ENCODE assay signal across 29 cellular contexts in genomic region chr1:248810000-248810726, GRCh38. TPM values are rescaled to one million over a fixed set of nuclear protein-coding genes. Genes with fewer than 3 reads are reported as not detected.
DNase-seq lines count a peak whose midpoint lies in the region; ATAC-seq, FAIRE-seq and TF ChIP-seq lines count a peak whose summit lies in the region.
"Had no signal": no experiment of that assay in that cellular context is flagged by ENCODE, and none has a peak within 500 bp of the region (broad histone marks: within the 10 kb centered on the region; RNA-seq: fewer than 3 reads in every experiment).

No MANE protein-coding gene starts in this region.

- CTCF ChIA-PET in activated naive CD4-positive, alpha-beta T cell treated with anti-CD3 and anti-CD28 coated beads for 36 hours (lab: Charles Lee): no interaction called here
- CTCF ChIA-PET in CD8-positive, alpha-beta T cell (lab: Charles Lee): no interaction called here
- CTCF ChIA-PET in GM12878 (lab: Yijun Ruan, JAX): no interaction called here

- TF ChIP-seq CTCF in CD8-positive, alpha-beta T cell (IDR thresholded peaks at IDR 0.05): no peak
- no peak for TF ChIP-seq CTCF in GM12878 (IDR thresholded peaks at IDR 0.05 in 2 of 3, conservative IDR thresholded peaks at IDR 0.05 in 1 of 3; ENCODE audit: control insufficient read depth in 2 of 3, extremely low read depth in 1 of 3, insufficient read depth in 1 of 3, low read depth in 3 of 3, low read length in 3 of 3)
- TF ChIP-seq CTCF in nephron progenitor cell (IDR thresholded peaks at IDR 0.05): no peak
- no peak for TF ChIP-seq CTCF in left lung (IDR thresholded peaks at IDR 0.05)

- no peak overlapping the region for H3K4me3 ChIP-seq in CD8-positive, alpha-beta T cell (ENCODE audit: low read depth, low read length)
- H3K4me3 ChIP-seq in GM12878: no peak overlapping the region
- H3K4me3 ChIP-seq in left lung: no peak overlapping the region
- H3K4me3 ChIP-seq: adrenal gland, breast epithelium, MG63, sigmoid colon had no signal

- no peak overlapping the region for H2AFZ ChIP-seq in GM12878 (ENCODE audit: control insufficient read depth, low read depth, low read length)
- H2AFZ ChIP-seq: parathyroid adenoma had no signal

- in situ Hi-C loops in GM12878 (cut with MboI): loop anchor here (5.0 kb wide), 3 partner anchors 113 to 568 kb away; no protein-coding TSS in a partner anchor

- peaks cover 3% of the 10 kb centered on the region for H3K4me1 ChIP-seq in CD8-positive, alpha-beta T cell (ENCODE audit: insufficient read depth, low read length)
- peaks cover 15% of the 10 kb centered on the region for H3K4me1 ChIP-seq in GM12878 (ENCODE audit: control insufficient read depth, insufficient read depth, low read length)
- peaks cover 0 to 47% of the 10 kb centered on the region in 2 donors for H3K4me1 ChIP-seq in left lung
- H3K4me1 ChIP-seq: parathyroid adenoma had no signal

- H3K4me3 Mint-ChIP-seq in activated naive CD4-positive, alpha-beta T cell treated with anti-CD3 and anti-CD28 coated beads, Interleukin-2, amount 50 U/mL, for 24 hours: no peak overlapping the region
- H3K4me3 Mint-ChIP-seq in activated naive CD4-positive, alpha-beta T cell treated with anti-CD3 and anti-CD28 coated beads for 36 hours: no peak overlapping the region
- no peak overlapping the region for H3K4me3 Mint-ChIP-seq in CD8-positive, alpha-beta T cell
- H3K4me3 Mint-ChIP-seq in nephron progenitor cell: no peak overlapping the region
- H3K4me3 Mint-ChIP-seq: CD8-positive, alpha-beta memory T cell; natural killer cell treated with Interleukin-12 subunit alpha and Interleukin-12 subunit beta and Interleukin-15 and Interleukin-18, amount 100 ng/mL, for 72 hours; WTC11 had no signal

- no peak for TF ChIP-seq RAD21 in GM12878 (IDR thresholded peaks at IDR 0.05; ENCODE audit: insufficient read depth, low read depth, low read length)

- H3K27ac ChIP-seq in CD8-positive, alpha-beta T cell (ENCODE audit: low read depth, low read length): no peak overlapping the region
- H3K27ac ChIP-seq in GM12878 (ENCODE audit: control insufficient read depth, insufficient read depth) (no peak overlapping the region), left lung (peak overlapping the region in 1 of 2 donors; percentile 29)
- H3K27ac ChIP-seq: adrenal gland, parathyroid adenoma, sigmoid colon had no signal

- BruUV-seq in GM12878 (replicated peaks; lab: Mats Ljungman, UMichigan): no TSS peak

- H3K9me3 ChIP-seq in CD8-positive, alpha-beta T cell (ENCODE audit: low read length): no peaks in the 10 kb centered on the region
- no peaks in the 10 kb centered on the region for H3K9me3 ChIP-seq in GM12878 (replicated peaks; ENCODE audit: control insufficient read depth, insufficient read depth, low read length)
- no peaks in the 10 kb centered on the region for H3K9me3 ChIP-seq in left lung
- H3K9me3 ChIP-seq: adrenal gland, breast epithelium, MG63, sigmoid colon had no signal

- FAIRE-seq in GM12878 (lab: Jason Lieb, UNC): no peak

- intact Hi-C loops in activated naive CD4-positive, alpha-beta T cell treated with anti-CD3 and anti-CD28 coated beads for 36 hours (cut with micrococcal nuclease): no loop called here
- intact Hi-C loops in CD8-positive, alpha-beta T cell (cut with DNase I, micrococcal nuclease): no loop called here
- intact Hi-C loops in GM12878 (cut with micrococcal nuclease; ENCODE audit: unreplicated experiment) (loop anchor here (5.0 kb wide), 2 partner anchors 328 to 343 kb away; no protein-coding TSS in a partner anchor), left lung (cut with DNase I) (loop anchor here in 1 of 2 donors (5.0 kb wide), 1 partner anchor 183 kb away; no protein-coding TSS in a partner anchor)

- SMC1A ChIA-PET in GM12878 (lab: Charles Lee; ENCODE audit: uncharacterized antibody, unreplicated experiment): interaction anchor here (1.3 kb wide), 1 partner anchor 12 kb away, joined by 4 read pairs; no protein-coding TSS in a partner anchor

- peaks cover 10% of the 10 kb centered on the region for H3K36me3 Mint-ChIP-seq in activated naive CD4-positive, alpha-beta T cell treated with anti-CD3 and anti-CD28 coated beads, Interleukin-2, amount 50 U/mL, for 24 hours
- peaks cover 18% of the 10 kb centered on the region for H3K36me3 Mint-ChIP-seq in activated naive CD4-positive, alpha-beta T cell treated with anti-CD3 and anti-CD28 coated beads for 36 hours (ENCODE audit: low read depth)
- H3K36me3 Mint-ChIP-seq in CD8-positive, alpha-beta T cell: peaks cover 41% of the 10 kb centered on the region
- H3K36me3 Mint-ChIP-seq in nephron progenitor cell (ENCODE audit: low read depth): peaks cover 30% of the 10 kb centered on the region

- peaks cover 21% of the 10 kb centered on the region for H3K36me3 ChIP-seq in CD8-positive, alpha-beta T cell (ENCODE audit: insufficient read depth, low read length)
- H3K36me3 ChIP-seq in GM12878 (ENCODE audit: control insufficient read depth in 2 of 2, insufficient read depth in 2 of 2, low read length in 1 of 2): peaks cover 7 to 26% of the 10 kb centered on the region in 2 experiments; a peak in 3 of 4 replicates
- peaks cover 0 to 44% of the 10 kb centered on the region in 2 donors for H3K36me3 ChIP-seq in left lung

- no peak for ATAC-seq in CD8-positive, alpha-beta T cell
- ATAC-seq in GM12878 (no peak), left lung (no peak)
- ATAC-seq: natural killer cell treated with Interleukin-12 subunit alpha and Interleukin-12 subunit beta and Interleukin-15 and Interleukin-18, amount 100 ng/mL, for 72 hours; SK-N-SH treated with all-trans-retinoic acid at 6 μM for 48 hours; WTC11 had no signal

- no peak overlapping the region for H3K9ac ChIP-seq in GM12878 (ENCODE audit: control insufficient read depth, insufficient read depth, low read length)
- H3K9ac ChIP-seq: parathyroid adenoma had no signal

- peaks cover 11% of the 10 kb centered on the region for H3K4me1 Mint-ChIP-seq in activated naive CD4-positive, alpha-beta T cell treated with anti-CD3 and anti-CD28 coated beads, Interleukin-2, amount 50 U/mL, for 24 hours
- peaks cover 2% of the 10 kb centered on the region for H3K4me1 Mint-ChIP-seq in activated naive CD4-positive, alpha-beta T cell treated with anti-CD3 and anti-CD28 coated beads for 36 hours (ENCODE audit: low read depth)
- H3K4me1 Mint-ChIP-seq in CD8-positive, alpha-beta T cell (ENCODE audit: low read depth): peaks cover 10% of the 10 kb centered on the region
- peaks cover 4% of the 10 kb centered on the region for H3K4me1 Mint-ChIP-seq in nephron progenitor cell
- H3K4me1 Mint-ChIP-seq: WTC11 had no signal

- no peaks in the 10 kb centered on the region for H4K20me1 ChIP-seq in GM12878 (ENCODE audit: control insufficient read depth, insufficient read depth)

- RAD21 ChIA-PET in GM12878 (lab: Charles Lee; ENCODE audit: unreplicated experiment): no interaction called here

- DNase-seq in activated naive CD4-positive, alpha-beta T cell treated with anti-CD3 and anti-CD28 coated beads for 36 hours: no peak
- no peak for DNase-seq in CD8-positive, alpha-beta T cell
- DNase-seq in GM12878 (ENCODE audit: low read depth, low spot score) (no peak), nephron progenitor cell (no peak), NOMO-1 (lab: John Stamatoyannopoulos, UW; ENCODE audit: unreplicated experiment in 2 of 2) (no peak), NOMO-1 treated with DMSO at 0.1 percent for 48 hours (lab: John Stamatoyannopoulos, UW; ENCODE audit: unreplicated experiment) (no peak), left lung (no peak)
- DNase-seq: CD8-positive, alpha-beta memory T cell; cortex of kidney; DMS53; GDM1; glutamatergic neuron; H7; left cardiac atrium; NCI-H1436; NCI-H2171; NCI-H526; sigmoid colon; T1000 had no signal

- peak; percentile 33; the same call in 1 of the 2 replicates for TF ChIP-seq POLR2A in GM12878 (IDR thresholded peaks at IDR 0.05; ENCODE audit: low read depth, low read length)

- no peaks in the 10 kb centered on the region for H3K9me3 Mint-ChIP-seq in activated naive CD4-positive, alpha-beta T cell treated with anti-CD3 and anti-CD28 coated beads, Interleukin-2, amount 50 U/mL, for 24 hours
- no peaks in the 10 kb centered on the region for H3K9me3 Mint-ChIP-seq in activated naive CD4-positive, alpha-beta T cell treated with anti-CD3 and anti-CD28 coated beads for 36 hours
- H3K9me3 Mint-ChIP-seq in CD8-positive, alpha-beta T cell: no peaks in the 10 kb centered on the region
- H3K9me3 Mint-ChIP-seq in nephron progenitor cell: peaks cover 3% of the 10 kb centered on the region
- H3K9me3 Mint-ChIP-seq: CD8-positive, alpha-beta memory T cell; natural killer cell treated with Interleukin-12 subunit alpha and Interleukin-12 subunit beta and Interleukin-15 and Interleukin-18, amount 100 ng/mL, for 72 hours had no signal

- H3K79me2 ChIP-seq in GM12878 (ENCODE audit: control insufficient read depth, insufficient read depth, low read length): no peaks in the 10 kb centered on the region
- H3K79me2 ChIP-seq: parathyroid adenoma had no signal

- H3K27me3 Mint-ChIP-seq in activated naive CD4-positive, alpha-beta T cell treated with anti-CD3 and anti-CD28 coated beads, Interleukin-2, amount 50 U/mL, for 24 hours: no peaks in the 10 kb centered on the region
- no peaks in the 10 kb centered on the region for H3K27me3 Mint-ChIP-seq in activated naive CD4-positive, alpha-beta T cell treated with anti-CD3 and anti-CD28 coated beads for 36 hours (ENCODE audit: low read depth)
- no peaks in the 10 kb centered on the region for H3K27me3 Mint-ChIP-seq in CD8-positive, alpha-beta T cell (ENCODE audit: low read depth)
- peaks cover 8% of the 10 kb centered on the region for H3K27me3 Mint-ChIP-seq in nephron progenitor cell (ENCODE audit: low read depth, poor library complexity)
- H3K27me3 Mint-ChIP-seq: CD8-positive, alpha-beta memory T cell; natural killer cell treated with Interleukin-12 subunit alpha and Interleukin-12 subunit beta and Interleukin-15 and Interleukin-18, amount 100 ng/mL, for 72 hours had no signal

- no peaks in the 10 kb centered on the region for H3K27me3 ChIP-seq in CD8-positive, alpha-beta T cell (ENCODE audit: insufficient read depth, low read length)
- H3K27me3 ChIP-seq in GM12878 (replicated peaks in 1 of 2; ENCODE audit: control insufficient read depth in 2 of 2, insufficient read depth in 2 of 2, low read length in 1 of 2) (no peaks in the 10 kb centered on the region), left lung (no peaks in the 10 kb centered on the region)
- H3K27me3 ChIP-seq: adrenal gland, breast epithelium, MG63, sigmoid colon had no signal

- 91% methylated on average over 10 of the region's 10 CpGs for WGBS in GM12878 (ENCODE audit: insufficient coverage, insufficient replicate concordance, low lambda C conversion rate, missing lambda C conversion rate)

- no peak overlapping the region for H3K4me2 ChIP-seq in GM12878 (ENCODE audit: control insufficient read depth, insufficient read depth)

- no peak for TF ChIP-seq EP300 in GM12878 (IDR thresholded peaks at IDR 0.05; ENCODE audit: borderline replicate concordance in 1 of 2, control insufficient read depth in 1 of 2, low read depth in 2 of 2, low read length in 2 of 2)

- POLR2A ChIA-PET in CD8-positive, alpha-beta T cell (lab: Charles Lee): no interaction called here
- POLR2A ChIA-PET in GM12878 (lab: Charles Lee): no interaction called here

- peak overlapping the region; percentile 10 for H3K27ac Mint-ChIP-seq in activated naive CD4-positive, alpha-beta T cell treated with anti-CD3 and anti-CD28 coated beads, Interleukin-2, amount 50 U/mL, for 24 hours
- H3K27ac Mint-ChIP-seq in activated naive CD4-positive, alpha-beta T cell treated with anti-CD3 and anti-CD28 coated beads for 36 hours: no peak overlapping the region
- H3K27ac Mint-ChIP-seq in CD8-positive, alpha-beta T cell: peak overlapping the region; percentile 9
- H3K27ac Mint-ChIP-seq in nephron progenitor cell: peak overlapping the region; percentile 13
- H3K27ac Mint-ChIP-seq: natural killer cell treated with Interleukin-12 subunit alpha and Interleukin-12 subunit beta and Interleukin-15 and Interleukin-18, amount 100 ng/mL, for 72 hours; WTC11 had no signal

RNA-seq across cellular contexts. Expression of gene SH3BP5L, which starts 15.6 kb away (rescaled TPM):
- 10 to 100 TPM; 20.3 to 20.5 TPM for total RNA-seq in activated naive CD4-positive, alpha-beta T cell treated with anti-CD3 and anti-CD28 coated beads for 36 hours
- total RNA-seq in CD8-positive, alpha-beta T cell: 10 to 100 TPM; 19.0 to 20.4 TPM
- 40.1 and 48.2 TPM in 2 replicates for total RNA-seq in GM12878 (2013; cell fraction: nucleolus; rRNA removed)
- total RNA-seq in GM12878 (2014; rRNA removed) (14.3 and 16.7 TPM in 2 replicates), GM12878 (2014; rRNA removed; fragmentation: Illumina TruSeq; extraction: Trizol) (9.6 and 10.4 TPM in 2 replicates), GM12878 (2021) (16.8 and 19.1 TPM in 2 replicates), left lung (10 to 100 TPM; 24.0 to 26.5 TPM)
- 4.1 TPM for polyA plus RNA-seq in GM12878 (2011; ENCODE audit: low read depth)
- polyA plus RNA-seq in GM12878 (2011; rRNA removed) (15.4 and 22.8 TPM in 2 replicates), GM12878 (2014; fragmentation: Illumina TruSeq; extraction: Trizol) (6.5 and 11.4 TPM in 2 replicates), GM12878 (2014; fragmentation: Nextera tagmentation; extraction: Ambion mirVana) (1 to 10 TPM; 1.1 to 1.6 TPM), GM12878 (2014; rRNA removed) (16.1 and 17.4 TPM in 2 replicates), GM12878 (2016; fragmentation: Nextera tagmentation; extraction: Ambion mirVana) (1 to 10 TPM; 2.1 TPM)
- polyA plus RNA-seq in GM12878 (2011; cell fraction: cytosol; rRNA removed): 27.9 and 32.8 TPM in 2 replicates
- 68.4 and 69.3 TPM in 2 replicates for polyA plus RNA-seq in GM12878 (2011; cell fraction: nucleus; rRNA removed)
- 6.9 and 9.9 TPM in 2 replicates for polyA plus RNA-seq in GM12878 (2012)
- polyA minus RNA-seq in GM12878 (2011; rRNA and poly(A)+ RNA removed): 21.9 and 25.0 TPM in 2 replicates
- 5.5 and 7.5 TPM in 2 replicates for polyA minus RNA-seq in GM12878 (2011; cell fraction: cytosol; rRNA and poly(A)+ RNA removed)
- polyA minus RNA-seq in GM12878 (2011; cell fraction: nucleus; rRNA and poly(A)+ RNA removed): 22.6 and 39.8 TPM in 2 replicates

RNA-seq across cellular contexts. Expression of gene ZNF672, which starts 27.9 kb away (rescaled TPM):
- total RNA-seq in activated naive CD4-positive, alpha-beta T cell treated with anti-CD3 and anti-CD28 coated beads for 36 hours: 10 to 100 TPM; 51.6 to 53.4 TPM
- 10 to 100 TPM; 33.8 to 33.9 TPM for total RNA-seq in CD8-positive, alpha-beta T cell
- total RNA-seq in GM12878 (2013; cell fraction: nucleolus; rRNA removed): 39.8 and 45.8 TPM in 2 replicates
- 37.9 and 43.5 TPM in 2 replicates for total RNA-seq in GM12878 (2014; rRNA removed)
- total RNA-seq in GM12878 (2014; rRNA removed; fragmentation: Illumina TruSeq; extraction: Trizol): 13.9 and 14.1 TPM in 2 replicates
- 48.6 and 51.3 TPM in 2 replicates for total RNA-seq in GM12878 (2021)
- 14.2 TPM for polyA plus RNA-seq in GM12878 (2011; ENCODE audit: low read depth)
- 33.7 and 48.7 TPM in 2 replicates for polyA plus RNA-seq in GM12878 (2011; rRNA removed)
- 66.9 and 77.2 TPM in 2 replicates for polyA plus RNA-seq in GM12878 (2011; cell fraction: cytosol; rRNA removed)
- 66.8 and 67.5 TPM in 2 replicates for polyA plus RNA-seq in GM12878 (2011; cell fraction: nucleus; rRNA removed)
- polyA plus RNA-seq in GM12878 (2012): 20.5 and 27.5 TPM in 2 replicates
- 13.6 and 17.2 TPM in 2 replicates for polyA plus RNA-seq in GM12878 (2014; fragmentation: Illumina TruSeq; extraction: Trizol)
- polyA plus RNA-seq in GM12878 (2014; fragmentation: Nextera tagmentation; extraction: Ambion mirVana): 1 to 10 TPM; 2.9 to 5.2 TPM
- 39.4 and 45.6 TPM in 2 replicates for polyA plus RNA-seq in GM12878 (2014; rRNA removed)
- 10 to 100 TPM; 40.2 to 41.7 TPM for polyA plus RNA-seq in GM12878 (2016; fragmentation: Nextera tagmentation; extraction: Ambion mirVana)
- polyA minus RNA-seq in GM12878 (2011; rRNA and poly(A)+ RNA removed): 54.7 and 63.1 TPM in 2 replicates
- 24.5 and 27.1 TPM in 2 replicates for polyA minus RNA-seq in GM12878 (2011; cell fraction: cytosol; rRNA and poly(A)+ RNA removed)
- polyA minus RNA-seq in GM12878 (2011; cell fraction: nucleus; rRNA and poly(A)+ RNA removed): 27.1 and 47.3 TPM in 2 replicates
- total RNA-seq in left lung: 10 to 100 TPM; 31.2 to 35.5 TPM

RNA-seq across cellular contexts. Expression of gene ZNF692, which starts 48.7 kb away (rescaled TPM):
- total RNA-seq in activated naive CD4-positive, alpha-beta T cell treated with anti-CD3 and anti-CD28 coated beads for 36 hours: 10 to 100 TPM; 87.6 to 88.7 TPM
- 10 to 100 TPM; 18.7 to 19.2 TPM for total RNA-seq in CD8-positive, alpha-beta T cell
- 143 and 171 TPM in 2 replicates for total RNA-seq in GM12878 (2013; cell fraction: nucleolus; rRNA removed)
- total RNA-seq in GM12878 (2014; rRNA removed) (31.7 and 33.0 TPM in 2 replicates), GM12878 (2014; rRNA removed; fragmentation: Illumina TruSeq; extraction: Trizol) (19.5 and 20.6 TPM in 2 replicates), GM12878 (2021) (41.3 and 45.3 TPM in 2 replicates), left lung (10 to 100 TPM; 31.9 to 44.6 TPM)
- polyA plus RNA-seq in GM12878 (2011; ENCODE audit: low read depth): 16.5 TPM
- polyA plus RNA-seq in GM12878 (2011; rRNA removed) (39.8 and 56.1 TPM in 2 replicates), GM12878 (2014; fragmentation: Illumina TruSeq; extraction: Trizol) (20.1 and 28.9 TPM in 2 replicates), GM12878 (2014; fragmentation: Nextera tagmentation; extraction: Ambion mirVana) (10 to 100 TPM in 1 of 2 experiments, 1 to 10 TPM in 1; 5.3 to 18.5 TPM), GM12878 (2014; rRNA removed) (76.6 and 85.1 TPM in 2 replicates), GM12878 (2016; fragmentation: Nextera tagmentation; extraction: Ambion mirVana) (10 to 100 TPM; 40.8 to 41.6 TPM)
- polyA plus RNA-seq in GM12878 (2011; cell fraction: cytosol; rRNA removed): 67.6 and 94.1 TPM in 2 replicates
- polyA plus RNA-seq in GM12878 (2011; cell fraction: nucleus; rRNA removed): 705 and 770 TPM in 2 replicates
- 30.1 and 49.9 TPM in 2 replicates for polyA plus RNA-seq in GM12878 (2012)
- polyA minus RNA-seq in GM12878 (2011; rRNA and poly(A)+ RNA removed): 14.0 and 24.7 TPM in 2 replicates
- 11.0 and 11.6 TPM in 2 replicates for polyA minus RNA-seq in GM12878 (2011; cell fraction: cytosol; rRNA and poly(A)+ RNA removed)
- 50.4 and 75.1 TPM in 2 replicates for polyA minus RNA-seq in GM12878 (2011; cell fraction: nucleus; rRNA and poly(A)+ RNA removed)

RNA-seq across cellular contexts. Expression of gene LYPD8, which starts 54.6 kb away (rescaled TPM):
- total RNA-seq in activated naive CD4-positive, alpha-beta T cell treated with anti-CD3 and anti-CD28 coated beads for 36 hours: not detected
- not detected for total RNA-seq in CD8-positive, alpha-beta T cell
- total RNA-seq in GM12878 (2013; cell fraction: nucleolus; rRNA removed): not detected in 2 replicates
- total RNA-seq in GM12878 (2014; rRNA removed): not detected in 2 replicates
- 0.13 TPM in 1 of 2 replicates, not detected in the other for total RNA-seq in GM12878 (2014; rRNA removed; fragmentation: Illumina TruSeq; extraction: Trizol)
- not detected in 2 replicates for total RNA-seq in GM12878 (2021)
- not detected for polyA plus RNA-seq in GM12878 (2011; ENCODE audit: low read depth)
- polyA plus RNA-seq in GM12878 (2011; rRNA removed): not detected in 2 replicates
- polyA plus RNA-seq in GM12878 (2011; cell fraction: cytosol; rRNA removed): 0.04 TPM in 1 of 2 replicates, not detected in the other
- not detected in 2 replicates for polyA plus RNA-seq in GM12878 (2011; cell fraction: nucleus; rRNA removed)
- polyA plus RNA-seq in GM12878 (2012): not detected in 2 replicates
- polyA plus RNA-seq in GM12878 (2014; fragmentation: Illumina TruSeq; extraction: Trizol): not detected in 2 replicates
- polyA plus RNA-seq in GM12878 (2014; fragmentation: Nextera tagmentation; extraction: Ambion mirVana): under 1 TPM; 0.18 to 0.40 TPM
- polyA plus RNA-seq in GM12878 (2014; rRNA removed): 0.06 TPM in 1 of 2 replicates, not detected in the other
- not detected for polyA plus RNA-seq in GM12878 (2016; fragmentation: Nextera tagmentation; extraction: Ambion mirVana)
- polyA minus RNA-seq in GM12878 (2011; rRNA and poly(A)+ RNA removed): 0.21 TPM in 1 of 2 replicates, not detected in the other
- not detected in 2 replicates for polyA minus RNA-seq in GM12878 (2011; cell fraction: cytosol; rRNA and poly(A)+ RNA removed)
- not detected in 2 replicates for polyA minus RNA-seq in GM12878 (2011; cell fraction: nucleus; rRNA and poly(A)+ RNA removed)
- not detected for total RNA-seq in left lung
- total RNA-seq: activated CD8-positive, alpha-beta memory T cell treated with anti-CD3 and anti-CD28 coated beads for 36 hours; adrenal gland; CD8-positive, alpha-beta memory T cell; H7; left cardiac atrium; natural killer cell treated with Interleukin-12 subunit alpha and Interleukin-12 subunit beta and Interleukin-15 and Interleukin-18, amount 100 ng/mL, for 72 hours; temporal lobe; WTC11 had no signal
- polyA plus RNA-seq: CD8-positive, alpha-beta memory T cell had no signal
